ENCODE assay signal across 9 cellular contexts in genomic region chrX:68504237-68504636, GRCh38. TPM values are rescaled to one million over a fixed set of nuclear protein-coding genes. Genes with fewer than 3 reads are reported as not detected.
DNase-seq lines count a peak whose midpoint lies in the region; ATAC-seq and TF ChIP-seq lines count a peak whose summit lies in the region.
"Had no signal": no experiment of that assay in that cellular context is flagged by ENCODE, and none has a peak within 500 bp of the region (broad histone marks: within the 10 kb centered on the region; RNA-seq: fewer than 3 reads in every experiment).

No MANE protein-coding gene starts in this region.

- H3K36me3 ChIP-seq in mucosa of descending colon (ENCODE audit: low read depth) (no peaks in the 10 kb centered on the region), neural progenitor cell (no peaks in the 10 kb centered on the region), ascending aorta (no peaks in the 10 kb centered on the region)

- in situ Hi-C loops in Caki2 (cut with HindIII; ENCODE audit: low pct_unique_long_range_greater_than_20kb, low sequenced_read_pairs): no loop called here

- H3K4me3 Mint-ChIP-seq in activated T-cell treated with anti-CD3 and anti-CD28 coated beads, Interleukin-2, amount 50 U/mL, for 4 hours: peak overlapping the region; percentile 35
- H3K4me3 Mint-ChIP-seq in neural progenitor cell: no peak overlapping the region

- H3K27me3 ChIP-seq in neural progenitor cell (no peaks in the 10 kb centered on the region), ascending aorta (no peaks in the 10 kb centered on the region)

- H3K4me3 ChIP-seq in mucosa of descending colon (no peak overlapping the region), neural progenitor cell (no peak overlapping the region), ascending aorta (no peak overlapping the region)

- H3K27ac ChIP-seq in neural progenitor cell (no peak overlapping the region), ascending aorta (no peak overlapping the region)
- H3K27ac ChIP-seq: parathyroid adenoma had no signal

- H3K4me2 ChIP-seq in neural progenitor cell: no peak overlapping the region

- H3K9me3 Mint-ChIP-seq in activated T-cell treated with anti-CD3 and anti-CD28 coated beads, Interleukin-2, amount 50 U/mL, for 4 hours: no peaks in the 10 kb centered on the region
- no peaks in the 10 kb centered on the region for H3K9me3 Mint-ChIP-seq in neural progenitor cell

- peaks cover 60% of the 10 kb centered on the region for H3K4me1 Mint-ChIP-seq in activated T-cell treated with anti-CD3 and anti-CD28 coated beads, Interleukin-2, amount 50 U/mL, for 4 hours (ENCODE audit: low read depth)
- no peaks in the 10 kb centered on the region for H3K4me1 Mint-ChIP-seq in neural progenitor cell

- H3K27ac Mint-ChIP-seq in neural progenitor cell: no peak overlapping the region

- TF ChIP-seq CTCF in mucosa of descending colon (IDR thresholded peaks at IDR 0.05) (no peak), neural progenitor cell (IDR thresholded peaks at IDR 0.05) (no peak), ascending aorta (IDR thresholded peaks at IDR 0.05) (no peak)

- peaks cover 15% of the 10 kb centered on the region for H4K20me1 ChIP-seq in neural progenitor cell (ENCODE audit: low read depth)

- ATAC-seq in HG03378 (IDR thresholded peaks at IDR 0.05; ENCODE audit: unreplicated experiment) (peak; percentile 57), mucosa of descending colon (peak; percentile 50)
- peak; percentile 93 to 94 for ATAC-seq in activated T-cell treated with anti-CD3 and anti-CD28 coated beads, Interleukin-2, amount 50 U/mL, for 4 hours

- H3K27me3 Mint-ChIP-seq in activated T-cell treated with anti-CD3 and anti-CD28 coated beads, Interleukin-2, amount 50 U/mL, for 4 hours (ENCODE audit: low read depth): no peaks in the 10 kb centered on the region
- H3K27me3 Mint-ChIP-seq in neural progenitor cell (ENCODE audit: insufficient read depth, low read depth): peaks cover 2% of the 10 kb centered on the region

- no peak overlapping the region for H2AFZ ChIP-seq in neural progenitor cell (replicated peaks)
- H2AFZ ChIP-seq: parathyroid adenoma had no signal

- intact Hi-C loops in mucosa of descending colon (cut with DNase I, micrococcal nuclease): no loop called here
- intact Hi-C loops in ascending aorta (cut with DNase I): no loop called here

- peaks cover 80% of the 10 kb centered on the region for H3K79me2 ChIP-seq in neural progenitor cell (ENCODE audit: low read depth)

- H3K36me3 Mint-ChIP-seq in activated T-cell treated with anti-CD3 and anti-CD28 coated beads, Interleukin-2, amount 50 U/mL, for 4 hours (ENCODE audit: insufficient read depth): peaks cover 13% of the 10 kb centered on the region
- no peaks in the 10 kb centered on the region for H3K36me3 Mint-ChIP-seq in neural progenitor cell

- H3K9me3 ChIP-seq in mucosa of descending colon (no peaks in the 10 kb centered on the region), neural progenitor cell (ENCODE audit: low read depth) (no peaks in the 10 kb centered on the region), ascending aorta (no peaks in the 10 kb centered on the region)

- DNase-seq in Caki2 (ENCODE audit: low read depth): peak; percentile 27
- DNase-seq in activated T-cell treated with anti-CD3 and anti-CD28 coated beads, Interleukin-2, amount 50 U/mL, for 4 hours: peak; percentile 38
- DNase-seq in mucosa of descending colon: no peak
- no peak for DNase-seq in neural progenitor cell (ENCODE audit: low spot score)
- DNase-seq in ascending aorta (ENCODE audit: low spot score in 2 of 2): no peak
- DNase-seq in T1000 (lab: John Stamatoyannopoulos, UW): no peak
- DNase-seq in COLO668 (lab: John Stamatoyannopoulos, UW; ENCODE audit: unreplicated experiment): no peak

- no peaks in the 10 kb centered on the region for H3K4me1 ChIP-seq in mucosa of descending colon (ENCODE audit: low read depth)
- no peaks in the 10 kb centered on the region for H3K4me1 ChIP-seq in neural progenitor cell
- H3K4me1 ChIP-seq in ascending aorta: no peaks in the 10 kb centered on the region
- H3K4me1 ChIP-seq: parathyroid adenoma had no signal

- no peak overlapping the region for H3K9ac ChIP-seq in neural progenitor cell
- H3K9ac ChIP-seq: parathyroid adenoma had no signal

- H3F3A ChIP-seq in neural progenitor cell (ENCODE audit: low read depth): no peaks in the 10 kb centered on the region

RNA-seq across cellular contexts. Expression of gene YIPF6, which starts 5.4 kb away (rescaled TPM):
- 21.0 and 28.1 TPM in 2 replicates for total RNA-seq in Caki2 (2014; rRNA removed; shearing (Covaris generic); ENCODE audit: low replicate concordance)
- 10 to 100 TPM; 18.1 to 23.4 (median 19.4) TPM for total RNA-seq in activated T-cell treated with anti-CD3 and anti-CD28 coated beads, Interleukin-2, amount 50 U/mL, for 4 hours
- total RNA-seq in mucosa of descending colon (10 to 100 TPM; 43.4 to 43.9 (median 43.6) TPM), neural progenitor cell (ENCODE audit: low replicate concordance) (29.9 and 42.3 TPM in 2 replicates), ascending aorta (14.4 TPM)

Comparison
In these comparisons a context has a peak if more than half of its experiments do, and no peak if none do; other contexts are left out.
1. DNase-seq: peak in Caki2 (single experiment) and activated T-cell treated with anti-CD3 and anti-CD28 coated beads, Interleukin-2, amount 50 U/mL, for 4 hours (single experiment); none in mucosa of descending colon (0 of 3), neural progenitor cell (single experiment), ascending aorta (0 of 2), T1000 (single experiment) and COLO668 (single experiment).
2. Peak in every context shown above with its lines, with median percentiles within 50 percentile points of each other: ATAC-seq.